In the genomic region with DNA sequence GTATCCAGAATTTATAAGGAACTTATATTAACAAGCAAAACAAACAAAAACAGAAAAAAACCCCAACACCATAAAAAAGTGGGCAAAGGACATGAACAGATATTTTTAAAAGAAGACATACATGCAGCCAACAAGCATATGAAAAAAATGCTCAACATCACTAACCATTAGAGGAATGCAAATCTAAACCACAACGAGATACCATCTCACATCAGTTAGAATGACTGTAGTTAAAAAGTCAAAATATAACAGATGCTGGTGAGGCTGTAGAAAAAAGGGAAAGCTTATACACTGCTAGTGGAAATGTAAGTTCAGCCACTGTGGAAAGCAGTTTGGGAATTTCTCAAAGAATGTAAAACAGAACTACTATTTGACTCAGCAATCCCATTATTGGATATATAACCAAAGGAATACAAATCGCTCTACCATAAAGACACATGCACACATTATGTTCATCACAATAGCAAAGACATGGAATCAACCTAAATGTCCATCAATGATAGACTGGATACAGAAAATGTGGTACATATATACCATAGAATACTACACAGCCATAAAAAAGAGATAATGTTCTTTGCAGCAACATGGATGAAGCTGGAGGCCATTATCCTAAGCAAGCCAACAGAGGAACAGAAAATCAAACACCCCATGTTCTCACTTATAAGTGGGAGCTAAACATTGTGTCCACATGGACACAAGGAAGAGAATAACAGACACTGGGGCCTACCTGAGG, we compare ENCODE assay signal across 18 cellular contexts.
"Had no signal": no experiment of that assay in that cellular context is flagged by ENCODE, and none has a peak within 500 bp of the region (broad histone marks: within the 10 kb centered on the region; RNA-seq: fewer than 3 reads in every experiment).

No MANE protein-coding gene starts in this region.

- H3K9me3 ChIP-seq: breast epithelium, left lung, mucosa of descending colon, pancreas, sigmoid colon, thoracic aorta had no signal

- H3K27ac ChIP-seq: breast epithelium, epithelial cell of prostate, left lung, pancreas, sigmoid colon, thoracic aorta had no signal

- H3K4me3 ChIP-seq: breast epithelium, left lung, mucosa of descending colon, pancreas, sigmoid colon, thoracic aorta had no signal

- H3K27me3 ChIP-seq: breast epithelium, left lung, pancreas, sigmoid colon had no signal

- H3K4me1 ChIP-seq: breast epithelium, left lung had no signal

- ATAC-seq: effector memory CD8-positive, alpha-beta T cell; left lung; mucosa of descending colon; naive thymus-derived CD8-positive, alpha-beta T cell; pancreas; stimulated activated effector memory CD8-positive, alpha-beta T cell treated with anti-CD3 and anti-CD28 coated beads, Interleukin-12 subunit alpha, Interleukin-12 subunit beta, amount 100 ng/mL, for 72 hours had no signal

- DNase-seq: activated CD4-positive, alpha-beta T cell treated with anti-CD3 and anti-CD28 coated beads, Interleukin-2, amount 50 U/mL, for 1 hour; activated naive CD8-positive, alpha-beta T cell treated with anti-CD3 and anti-CD28 coated beads for 36 hours; anterior cingulate cortex; cerebellar nuclear complex; dermis blood vessel endothelial cell; effector memory CD8-positive, alpha-beta T cell; left lung; mammary epithelial cell; mucosa of descending colon; naive thymus-derived CD8-positive, alpha-beta T cell; pancreas; sigmoid colon; stimulated activated CD4-positive, alpha-beta T cell treated with anti-CD3 and anti-CD28 coated beads, Interleukin-2, amount 100 ng/mL, for 24 hours had no signal

- FAIRE-seq: keratinocyte had no signal
